Comparison of ENCODE assay signal across 14 cellular contexts in the genomic region with DNA sequence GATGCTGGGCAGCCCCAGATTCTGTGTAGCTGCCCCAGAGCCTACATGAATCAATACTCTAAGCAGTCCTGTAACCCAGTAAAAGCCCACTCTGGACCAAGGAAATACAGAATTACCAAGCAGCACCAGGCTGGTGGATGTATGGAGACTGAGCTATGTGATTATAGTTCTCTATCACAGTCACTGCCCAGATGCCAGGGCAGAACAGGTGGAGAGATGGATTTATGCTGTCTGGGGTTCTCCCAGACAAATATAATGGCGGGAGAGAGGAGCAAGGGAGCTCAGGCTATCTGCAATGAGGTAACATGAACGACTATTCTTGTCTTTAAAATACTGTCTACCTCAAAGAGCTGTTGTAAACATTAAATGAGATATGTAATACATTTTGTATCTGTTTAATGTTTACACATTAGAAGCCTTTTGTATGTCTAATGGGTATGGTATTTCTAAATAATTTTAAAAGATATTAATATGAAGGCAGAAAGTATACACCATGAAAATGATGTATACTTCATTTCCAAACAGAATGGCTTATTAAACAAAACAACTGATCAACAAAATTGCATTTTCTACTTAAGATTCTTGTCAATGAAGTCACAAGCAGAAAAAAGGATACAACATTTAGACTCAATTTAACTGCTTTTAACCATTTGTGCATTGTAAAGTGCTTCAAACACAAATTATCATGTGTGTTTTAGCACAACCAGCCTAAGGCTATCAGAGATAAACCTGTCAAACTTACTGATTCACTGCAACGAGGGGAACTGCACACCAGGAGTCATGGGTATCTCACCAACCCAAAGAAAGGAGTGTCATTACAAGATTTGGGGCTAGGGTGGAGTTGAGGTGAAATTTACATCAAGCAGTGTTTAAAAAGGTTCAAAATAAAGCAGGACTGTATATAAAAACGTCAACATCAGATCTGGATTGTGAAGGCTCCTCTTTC. TPM values are rescaled to one million over a fixed set of nuclear protein-coding genes. Genes with fewer than 3 reads are reported as not detected.
A peak's percentile ranks its signal among the peaks of the same experiment; 100 is the strongest.
DNase-seq lines count a peak whose midpoint lies in the region; ATAC-seq, FAIRE-seq and TF ChIP-seq lines count a peak whose summit lies in the region.
"Had no signal": no experiment of that assay in that cellular context is flagged by ENCODE, and none has a peak within 500 bp of the region (broad histone marks: within the 10 kb centered on the region; RNA-seq: fewer than 3 reads in every experiment).

No MANE protein-coding gene starts in this region.

- no peaks in the 10 kb centered on the region for H3K9me3 Mint-ChIP-seq in CD8-positive, alpha-beta memory T cell
- H3K9me3 Mint-ChIP-seq in activated naive CD8-positive, alpha-beta T cell (ENCODE audit: low read depth): no peaks in the 10 kb centered on the region
- H3K9me3 Mint-ChIP-seq in natural killer cell treated with Interleukin-12 subunit alpha and Interleukin-12 subunit beta and Interleukin-15 and Interleukin-18, amount 100 ng/mL, for 72 hours: no peaks in the 10 kb centered on the region

- peaks cover 3 to 68% (median 21%) of the 10 kb centered on the region in 3 donors for H3K36me3 Mint-ChIP-seq in CD8-positive, alpha-beta memory T cell
- peaks cover 9% of the 10 kb centered on the region for H3K36me3 Mint-ChIP-seq in activated naive CD8-positive, alpha-beta T cell
- peaks cover 30% of the 10 kb centered on the region for H3K36me3 Mint-ChIP-seq in natural killer cell treated with Interleukin-12 subunit alpha and Interleukin-12 subunit beta and Interleukin-15 and Interleukin-18, amount 100 ng/mL, for 72 hours

- no peaks in the 10 kb centered on the region for H3K27me3 ChIP-seq in CD8-positive, alpha-beta memory T cell (ENCODE audit: insufficient read depth, low read length, poor library complexity, severe bottlenecking)
- no peaks in the 10 kb centered on the region for H3K27me3 ChIP-seq in pancreas
- H3K27me3 ChIP-seq: suprapubic skin had no signal

- H3K27ac ChIP-seq in CD8-positive, alpha-beta memory T cell (ENCODE audit: low read depth, low read length): peak overlapping the region; percentile 99
- no peak overlapping the region for H3K27ac ChIP-seq in pancreas
- H3K27ac ChIP-seq: suprapubic skin had no signal

- 35 to 37% methylated on average over 4 of the region's 4 CpGs for WGBS in pancreas, 2 donors

- peak overlapping the region; percentile 42 to 85 (median 65) for H3K4me3 Mint-ChIP-seq in CD8-positive, alpha-beta memory T cell
- peak overlapping the region; percentile 100 for H3K4me3 Mint-ChIP-seq in activated naive CD8-positive, alpha-beta T cell
- peak overlapping the region; percentile 77 for H3K4me3 Mint-ChIP-seq in natural killer cell treated with Interleukin-12 subunit alpha and Interleukin-12 subunit beta and Interleukin-15 and Interleukin-18, amount 100 ng/mL, for 72 hours

- POLR2A ChIA-PET in CD8-positive, alpha-beta memory T cell (lab: Charles Lee): interaction anchor here (0.6 to 2.8 kb wide), 4 partner anchors 66 to 551 kb away, joined by 3 to 17 read pairs (median 4); a partner anchor contains a TSS

- CTCF ChIA-PET in CD8-positive, alpha-beta memory T cell (lab: Charles Lee): interaction anchor here (0.7 to 3.1 kb wide), 3 partner anchors 8 to 69 kb away, joined by 3 to 13 read pairs (median 3); a partner anchor contains a TSS

- H3K9me3 ChIP-seq in CD8-positive, alpha-beta memory T cell (ENCODE audit: low read length): no peaks in the 10 kb centered on the region
- H3K9me3 ChIP-seq in pancreas: no peaks in the 10 kb centered on the region
- H3K9me3 ChIP-seq: suprapubic skin had no signal

- peaks cover 43 to 72% (median 68%) of the 10 kb centered on the region in 3 donors for H3K4me1 Mint-ChIP-seq in CD8-positive, alpha-beta memory T cell
- H3K4me1 Mint-ChIP-seq in activated naive CD8-positive, alpha-beta T cell (ENCODE audit: low read depth): peaks cover 60% of the 10 kb centered on the region
- peaks cover 44 to 56% of the 10 kb centered on the region in 2 donors for H3K4me1 Mint-ChIP-seq in natural killer cell treated with Interleukin-12 subunit alpha and Interleukin-12 subunit beta and Interleukin-15 and Interleukin-18, amount 100 ng/mL, for 72 hours (ENCODE audit: low read depth in 2 of 2)

- FAIRE-seq in pancreas (lab: Jason Lieb, UNC): no peak
- FAIRE-seq: kidney had no signal

- H3K4me3 ChIP-seq in CD8-positive, alpha-beta memory T cell (ENCODE audit: low read length): no peak overlapping the region
- H3K4me3 ChIP-seq in Jurkat, Clone E6-1 (ENCODE audit: low read length): peak overlapping the region; percentile 95
- no peak overlapping the region for H3K4me3 ChIP-seq in pancreas
- H3K4me3 ChIP-seq: suprapubic skin had no signal

- intact Hi-C loops in pancreas (cut with DNase I): no loop called here

- TF ChIP-seq CTCF in pancreas (IDR thresholded peaks at IDR 0.05): no peak

- ATAC-seq in natural killer cell treated with Interleukin-12 subunit alpha and Interleukin-12 subunit beta and Interleukin-15 and Interleukin-18, amount 100 ng/mL, for 72 hours: no peak
- ATAC-seq in GM18498 (IDR thresholded peaks at IDR 0.05; ENCODE audit: unreplicated experiment) (no peak), GM18861 (IDR thresholded peaks at IDR 0.05; ENCODE audit: unreplicated experiment) (no peak), pancreas (no peak)

- peaks cover 0 to 1% of the 10 kb centered on the region in 2 donors for H3K27me3 Mint-ChIP-seq in CD8-positive, alpha-beta memory T cell
- no peaks in the 10 kb centered on the region for H3K27me3 Mint-ChIP-seq in activated naive CD8-positive, alpha-beta T cell
- H3K27me3 Mint-ChIP-seq in natural killer cell treated with Interleukin-12 subunit alpha and Interleukin-12 subunit beta and Interleukin-15 and Interleukin-18, amount 100 ng/mL, for 72 hours: no peaks in the 10 kb centered on the region

- peaks cover 55% of the 10 kb centered on the region for H3K4me1 ChIP-seq in CD8-positive, alpha-beta memory T cell (ENCODE audit: insufficient read depth, low read length)
- H3K4me1 ChIP-seq in pancreas: peaks cover 27 to 40% (median 39%) of the 10 kb centered on the region in 3 donors

- DNase-seq in CD8-positive, alpha-beta memory T cell: no peak
- DNase-seq in Jurkat, Clone E6-1 (ENCODE audit: low read depth, low spot score): no peak
- DNase-seq in natural killer cell treated with Interleukin-12 subunit alpha and Interleukin-12 subunit beta and Interleukin-15 and Interleukin-18, amount 100 ng/mL, for 72 hours (ENCODE audit: low spot score): no peak
- DNase-seq in HPDE6-E6E7 (ENCODE audit: extremely low spot score) (no peak), pancreas (no peak)
- DNase-seq: DMS 273 treated with DMSO at 0.1 percent for 48 hours; kidney; NCI-H2081 treated with DMSO at 0.1 percent for 48 hours; stimulated activated CD4-positive, alpha-beta T cell treated with anti-CD3 and anti-CD28 coated beads, Interleukin-4, amount 100 ng/mL, for 1 hour had no signal

- H3K27ac Mint-ChIP-seq in CD8-positive, alpha-beta memory T cell: peak overlapping the region; percentile 54 to 93 (median 83)
- peak overlapping the region; percentile 84 for H3K27ac Mint-ChIP-seq in activated naive CD8-positive, alpha-beta T cell
- H3K27ac Mint-ChIP-seq in natural killer cell treated with Interleukin-12 subunit alpha and Interleukin-12 subunit beta and Interleukin-15 and Interleukin-18, amount 100 ng/mL, for 72 hours: peak overlapping the region; percentile 99 to 100

- H3K36me3 ChIP-seq in CD8-positive, alpha-beta memory T cell (ENCODE audit: insufficient read depth, low read length): peaks cover 37% of the 10 kb centered on the region
- peaks cover 0 to 23% (median 22%) of the 10 kb centered on the region in 3 donors for H3K36me3 ChIP-seq in pancreas

RNA-seq across cellular contexts. Expression of a gene that starts 3.0 kb away (rescaled TPM):
- total RNA-seq in CD8-positive, alpha-beta memory T cell: 10 to 100 TPM; 23.4 to 23.6 TPM
- polyA plus RNA-seq in CD8-positive, alpha-beta memory T cell: 8.4 TPM
- polyA plus RNA-seq in Jurkat, Clone E6-1 (2012; ENCODE audit: insufficient read depth, insufficient read length): 7.2 TPM
- 10 to 100 TPM; 25.5 to 30.4 TPM for total RNA-seq in natural killer cell treated with Interleukin-12 subunit alpha and Interleukin-12 subunit beta and Interleukin-15 and Interleukin-18, amount 100 ng/mL, for 72 hours
- 10 to 100 TPM in 1 of 6 donors, 1 to 10 TPM in 5; 6.8 to 12.4 (median 9.4) TPM for total RNA-seq in pancreas
- 1 to 10 TPM; 3.3 to 6.6 TPM for polyA plus RNA-seq in pancreas

RNA-seq across cellular contexts. Expression of a gene that starts 55.2 kb away (rescaled TPM):
- not detected for total RNA-seq in CD8-positive, alpha-beta memory T cell
- not detected for polyA plus RNA-seq in CD8-positive, alpha-beta memory T cell
- polyA plus RNA-seq in Jurkat, Clone E6-1 (2012; ENCODE audit: insufficient read depth, insufficient read length): not detected
- not detected for total RNA-seq in natural killer cell treated with Interleukin-12 subunit alpha and Interleukin-12 subunit beta and Interleukin-15 and Interleukin-18, amount 100 ng/mL, for 72 hours
- 10 to 100 TPM in 1 of 6 donors, under 1 TPM in 1, not detected in 4; 0.09 to 16.3 TPM for total RNA-seq in pancreas
- 1 to 10 TPM in 1 of 2 donors, under 1 TPM in 1; 0.07 to 1.4 TPM for polyA plus RNA-seq in pancreas
- total RNA-seq: HT1080 had no signal
